11 cellular contexts compared by ENCODE assay signal in the genomic region with DNA sequence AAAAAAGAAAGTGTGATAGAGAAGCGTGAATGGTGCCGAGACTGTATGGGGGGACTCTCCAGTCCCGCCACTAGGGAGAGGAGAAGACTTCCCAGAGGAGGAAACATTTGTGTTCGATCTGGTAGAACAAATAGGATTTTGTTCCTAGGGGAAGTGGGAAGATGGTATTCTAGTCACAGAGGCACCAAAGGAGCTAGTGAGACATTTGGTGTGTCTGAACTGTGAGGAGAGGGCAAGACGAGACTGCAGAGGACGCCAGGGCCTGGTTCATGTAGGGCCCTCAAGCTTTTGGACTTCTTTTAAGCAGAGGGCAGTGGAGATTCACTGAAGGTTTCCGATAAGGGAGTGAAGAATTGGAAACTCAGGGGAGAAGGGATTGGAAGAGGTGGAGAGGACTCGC. TPM values are rescaled to one million over a fixed set of nuclear protein-coding genes. Genes with fewer than 3 reads are reported as not detected.
DNase-seq lines count a peak whose midpoint lies in the region; ATAC-seq and TF ChIP-seq lines count a peak whose summit lies in the region.
"Had no signal": no experiment of that assay in that cellular context is flagged by ENCODE, and none has a peak within 500 bp of the region (broad histone marks: within the 10 kb centered on the region; RNA-seq: fewer than 3 reads in every experiment).

No MANE protein-coding gene starts in this region.

- H3K79me2 ChIP-seq in mammary epithelial cell (ENCODE audit: insufficient read depth, low read length) = peaks cover 4% of the 10 kb centered on the region
- H3K79me2 ChIP-seq in OCI-LY7 (ENCODE audit: insufficient read depth, low read depth, low read length) = no peaks in the 10 kb centered on the region

- ATAC-seq in naive thymus-derived CD4-positive, alpha-beta T cell = no peak
- no peak for ATAC-seq in upper lobe of left lung (ENCODE audit: low FRiP score in 2 of 2)
- ATAC-seq: foreskin keratinocyte had no signal

- H3K9me3 Mint-ChIP-seq in MCF 10A (ENCODE audit: unreplicated experiment) = no peaks in the 10 kb centered on the region
- H3K9me3 Mint-ChIP-seq in naive thymus-derived CD4-positive, alpha-beta T cell = peaks cover 0 to 8% (median 0%) of the 10 kb centered on the region in 11 donors

- TF ChIP-seq EP300 in upper lobe of left lung (IDR thresholded peaks at IDR 0.05) = no peak

- H3K36me3 ChIP-seq in mammary epithelial cell (ENCODE audit: insufficient read depth, low read length) (peaks cover 7% of the 10 kb centered on the region), breast epithelium (no peaks in the 10 kb centered on the region), upper lobe of left lung (peaks cover 0 to 11% (median 5%) of the 10 kb centered on the region in 4 donors), OCI-LY7 (ENCODE audit: insufficient read depth, low read length) (peaks cover 9% of the 10 kb centered on the region)
- peaks cover 0 to 7% (median 0%) of the 10 kb centered on the region in 3 experiments for H3K36me3 ChIP-seq in naive thymus-derived CD4-positive, alpha-beta T cell (ENCODE audit: control insufficient read depth in 2 of 3, insufficient read depth in 3 of 3, low read length in 3 of 3)

- H3K27me3 Mint-ChIP-seq in MCF 10A (ENCODE audit: insufficient read depth, unreplicated experiment) = no peaks in the 10 kb centered on the region
- H3K27me3 Mint-ChIP-seq in naive thymus-derived CD4-positive, alpha-beta T cell = peaks cover 0 to 3% (median 0%) of the 10 kb centered on the region in 5 donors

- WGBS in mammary epithelial cell (ENCODE audit: low coverage, missing lambda C conversion rate) = 94% methylated on average over 8 of the region's 8 CpGs
- 79 to 81% methylated on average over 8 of the region's 8 CpGs for WGBS in upper lobe of left lung, 2 donors

- H2AFZ ChIP-seq in mammary epithelial cell (ENCODE audit: low read depth, low read length) (no peak overlapping the region), OCI-LY7 (ENCODE audit: low read length) (no peak overlapping the region)

- no peaks in the 10 kb centered on the region for H4K20me1 ChIP-seq in mammary epithelial cell (ENCODE audit: insufficient read depth, low read length)
- no peaks in the 10 kb centered on the region for H4K20me1 ChIP-seq in OCI-LY7 (ENCODE audit: insufficient read depth, low read length)

- TF ChIP-seq CTCF in MCF 10A (IDR thresholded peaks at IDR 0.05; ENCODE audit: unreplicated experiment) (no peak), mammary epithelial cell (conservative IDR thresholded peaks at IDR 0.05 in 1 of 2, IDR thresholded peaks at IDR 0.05 in 1 of 2; ENCODE audit: extremely low read depth in 1 of 2, insufficient read depth in 1 of 2, low read depth in 1 of 2, low read length in 2 of 2) (no peak), breast epithelium (IDR thresholded peaks at IDR 0.05) (no peak), upper lobe of left lung (IDR thresholded peaks at IDR 0.05) (no peak), OCI-LY7 (conservative IDR thresholded peaks at IDR 0.05; ENCODE audit: low read length) (no peak)

- no peak for DNase-seq in MCF 10A (ENCODE audit: unreplicated experiment)
- DNase-seq in mammary epithelial cell = no peak
- DNase-seq in breast epithelium (ENCODE audit: low spot score in 2 of 2) = peak in 1 of 2 donors; percentile 7
- DNase-seq in naive thymus-derived CD4-positive, alpha-beta T cell = no peak
- DNase-seq in upper lobe of left lung = no peak
- no peak for DNase-seq in HEK293T (ENCODE audit: extremely low spot score)
- no peak for DNase-seq in OCI-LY7 (ENCODE audit: low spot score)
- DNase-seq in NOMO-1 treated with DMSO at 0.1 percent for 48 hours (lab: John Stamatoyannopoulos, UW; ENCODE audit: unreplicated experiment) = no peak
- DNase-seq: foreskin keratinocyte, KBM-7 had no signal

- H3K4me3 ChIP-seq in mammary epithelial cell (replicated peaks in 1 of 3; ENCODE audit: insufficient read depth in 1 of 3, low read depth in 2 of 3, low read length in 3 of 3) (no peak overlapping the region), breast epithelium (no peak overlapping the region), upper lobe of left lung (no peak overlapping the region), OCI-LY7 (ENCODE audit: low read depth, low read length, poor library complexity, severe bottlenecking) (no peak overlapping the region)
- no peak overlapping the region for H3K4me3 ChIP-seq in naive thymus-derived CD4-positive, alpha-beta T cell (ENCODE audit: low read length)

- peaks cover 51% of the 10 kb centered on the region for H3K4me1 Mint-ChIP-seq in MCF 10A (ENCODE audit: insufficient read depth, unreplicated experiment)
- peaks cover 59 to 84% (median 70%) of the 10 kb centered on the region in 7 donors for H3K4me1 Mint-ChIP-seq in naive thymus-derived CD4-positive, alpha-beta T cell

- dilution Hi-C loops in mammary epithelial cell (cut with HindIII; ENCODE audit: low sequenced_read_pairs) = no loop called here

- in situ Hi-C loops in mammary epithelial cell (cut with MboI; ENCODE audit: low sequenced_read_pairs in 2 of 2) = no loop called here

- POLR2A ChIA-PET in MCF 10A (lab: Yijun Ruan, JAX) (interaction anchor here (0.7 to 2.2 kb wide), 2 partner anchors 8 to 11 kb away, joined by 3 to 7 read pairs; a partner anchor contains a TSS), HEK293T (lab: Yijun Ruan, JAX) (interaction anchor here (7.5 kb wide), 1 partner anchor 9 kb away, joined by 137 read pairs; no protein-coding TSS in a partner anchor), OCI-LY7 (lab: Charles Lee) (interaction anchor here (0.7 to 4.2 kb wide), 4 partner anchors 8 to 130 kb away, joined by 3 to 54 read pairs (median 18); a partner anchor contains a TSS)
- POLR2A ChIA-PET in naive thymus-derived CD4-positive, alpha-beta T cell (lab: Charles Lee) = interaction anchor here (0.7 to 18.7 kb wide), 9 partner anchors 11 to 726 kb away, joined by 3 to 709 read pairs (median 4); a partner anchor contains a TSS

- no peaks in the 10 kb centered on the region for H3K27me3 ChIP-seq in mammary epithelial cell (ENCODE audit: insufficient read depth, low read length)
- no peaks in the 10 kb centered on the region for H3K27me3 ChIP-seq in breast epithelium
- no peaks in the 10 kb centered on the region for H3K27me3 ChIP-seq in naive thymus-derived CD4-positive, alpha-beta T cell (ENCODE audit: control insufficient read depth in 2 of 2, insufficient read depth in 2 of 2, low read length in 2 of 2)
- no peaks in the 10 kb centered on the region for H3K27me3 ChIP-seq in upper lobe of left lung
- H3K27me3 ChIP-seq: foreskin keratinocyte had no signal

- no peaks in the 10 kb centered on the region for H3K9me2 ChIP-seq in OCI-LY7 (ENCODE audit: insufficient read depth, low read length)

- intact Hi-C loops in MCF 10A (cut with micrococcal nuclease) (no loop called here), mammary epithelial cell (cut with micrococcal nuclease) (no loop called here), breast epithelium (cut with DNase I; ENCODE audit: low total_unique reads) (no loop called here), OCI-LY7 (cut with micrococcal nuclease; ENCODE audit: unreplicated experiment) (no loop called here)
- intact Hi-C loops in naive thymus-derived CD4-positive, alpha-beta T cell (cut with micrococcal nuclease) = no loop called here

- H3K4me2 ChIP-seq in mammary epithelial cell (ENCODE audit: insufficient read depth, low read depth, low read length) (no peak overlapping the region), OCI-LY7 (ENCODE audit: low read length) (no peak overlapping the region)

- no peak overlapping the region for H3K4me3 Mint-ChIP-seq in MCF 10A (ENCODE audit: unreplicated experiment)
- peak overlapping the region; percentile 44 to 90 (median 60) for H3K4me3 Mint-ChIP-seq in naive thymus-derived CD4-positive, alpha-beta T cell

- BruUV-seq in MCF 10A (replicated peaks; lab: Mats Ljungman, UMichigan) = no TSS peak
- BruUV-seq in mammary epithelial cell (replicated peaks; lab: Mats Ljungman, UMichigan) = no TSS peak
- no TSS peak for BruUV-seq in OCI-LY7 (replicated peaks; lab: Mats Ljungman, UMichigan)

- peaks cover 73% of the 10 kb centered on the region for H3K4me1 ChIP-seq in mammary epithelial cell (ENCODE audit: insufficient read depth, low read length)
- peaks cover 26 to 43% of the 10 kb centered on the region in 2 donors for H3K4me1 ChIP-seq in breast epithelium
- peaks cover 61 to 70% of the 10 kb centered on the region in 2 donors for H3K4me1 ChIP-seq in naive thymus-derived CD4-positive, alpha-beta T cell (ENCODE audit: control insufficient read depth in 2 of 2, insufficient read depth in 2 of 2, low read length in 2 of 2)
- H3K4me1 ChIP-seq in upper lobe of left lung = peaks cover 63 to 93% (median 76%) of the 10 kb centered on the region in 4 donors
- H3K4me1 ChIP-seq in OCI-LY7 (ENCODE audit: insufficient read depth, low read length, poor library complexity, severe bottlenecking) = peaks cover 48% of the 10 kb centered on the region

- H3K9me3 ChIP-seq in mammary epithelial cell (replicated peaks; ENCODE audit: insufficient read depth, low read length) (no peaks in the 10 kb centered on the region), breast epithelium (no peaks in the 10 kb centered on the region), upper lobe of left lung (no peaks in the 10 kb centered on the region), OCI-LY7 (ENCODE audit: low read length) (no peaks in the 10 kb centered on the region)
- H3K9me3 ChIP-seq in naive thymus-derived CD4-positive, alpha-beta T cell (ENCODE audit: control insufficient read depth in 2 of 3, low read length in 3 of 3) = no peaks in the 10 kb centered on the region

- H3K36me3 Mint-ChIP-seq in MCF 10A (ENCODE audit: insufficient read depth, unreplicated experiment) = peaks cover 68% of the 10 kb centered on the region
- peaks cover 0 to 34% (median 5%) of the 10 kb centered on the region in 5 donors for H3K36me3 Mint-ChIP-seq in naive thymus-derived CD4-positive, alpha-beta T cell

- H3K9ac ChIP-seq in mammary epithelial cell (ENCODE audit: insufficient read depth, low read length) = no peak overlapping the region

- TF ChIP-seq POLR2A in breast epithelium (IDR thresholded peaks at IDR 0.05) = no peak
- no peak for TF ChIP-seq POLR2A in upper lobe of left lung (IDR thresholded peaks at IDR 0.05)

- CTCF ChIA-PET in MCF 10A (lab: Yijun Ruan, JAX) = interaction anchor here (0.7 kb wide), 1 partner anchor 13 kb away, joined by 3 read pairs; no protein-coding TSS in a partner anchor
- CTCF ChIA-PET in mammary epithelial cell (lab: Charles Lee; ENCODE audit: low non-redundant PET) = no interaction called here
- CTCF ChIA-PET in naive thymus-derived CD4-positive, alpha-beta T cell (lab: Charles Lee) = interaction anchor here (0.9 to 1.3 kb wide), 2 partner anchors 26 to 82 kb away, joined by 3 read pairs; no protein-coding TSS in a partner anchor
- CTCF ChIA-PET in HEK293T (lab: Yijun Ruan, JAX) = no interaction called here
- CTCF ChIA-PET in OCI-LY7 (lab: Charles Lee; ENCODE audit: unreplicated experiment) = no interaction called here

- H3K27ac ChIP-seq in mammary epithelial cell (ENCODE audit: insufficient read depth, low read depth, low read length) = no peak overlapping the region
- peak overlapping the region; percentile 100 for H3K27ac ChIP-seq in breast epithelium
- H3K27ac ChIP-seq in naive thymus-derived CD4-positive, alpha-beta T cell (ENCODE audit: low read depth, low read length) = peak overlapping the region; percentile 91
- peak overlapping the region; percentile 93 to 99 (median 98) for H3K27ac ChIP-seq in upper lobe of left lung
- no peak overlapping the region for H3K27ac ChIP-seq in OCI-LY7 (ENCODE audit: low read depth, low read length, poor library complexity, severe bottlenecking)
- H3K27ac ChIP-seq: foreskin keratinocyte had no signal

- H3K27ac Mint-ChIP-seq in MCF 10A (ENCODE audit: low read depth, unreplicated experiment) = peak overlapping the region; percentile 7
- peak overlapping the region; percentile 98 to 100 (median 99) for H3K27ac Mint-ChIP-seq in naive thymus-derived CD4-positive, alpha-beta T cell

RNA-seq across cellular contexts. Expression of a gene that starts 2.9 kb away (rescaled TPM):
- 11.7 and 15.5 TPM in 2 replicates for total RNA-seq in MCF 10A (2022)
- total RNA-seq in mammary epithelial cell = 10 to 100 TPM in 1 of 2 donors, 1 to 10 TPM in 1; 2.3 to 27.3 TPM
- 4.6 TPM for polyA plus RNA-seq in mammary epithelial cell
- polyA minus RNA-seq in mammary epithelial cell = 22.7 TPM
- total RNA-seq in breast epithelium = 1 to 10 TPM; 3.8 to 7.0 (median 6.9) TPM
- 10 to 100 TPM; 11.2 to 47.2 (median 13.5) TPM for total RNA-seq in naive thymus-derived CD4-positive, alpha-beta T cell
- under 1 TPM; 0.07 to 0.28 TPM for polyA plus RNA-seq in naive thymus-derived CD4-positive, alpha-beta T cell
- total RNA-seq in upper lobe of left lung = 10 to 100 TPM in 4 of 6 donors, 1 to 10 TPM in 2; 5.1 to 63.9 (median 17.8) TPM
- 0.21 and 0.44 TPM in 2 replicates for total RNA-seq in OCI-LY7 (2014; rRNA removed; shearing (Covaris generic))
- 2.0 and 2.7 TPM in 2 replicates for total RNA-seq in OCI-LY7 (2022)

RNA-seq across cellular contexts. Expression of a gene that starts 4.1 kb away (rescaled TPM):
- total RNA-seq in MCF 10A (2022) = not detected in 2 replicates
- total RNA-seq in mammary epithelial cell = not detected
- not detected for polyA plus RNA-seq in mammary epithelial cell
- not detected for polyA minus RNA-seq in mammary epithelial cell
- total RNA-seq in breast epithelium = 1 to 10 TPM in 2 of 3 donors, under 1 TPM in 1; 0.80 to 2.0 (median 1.3) TPM
- 1 to 10 TPM in 2 of 5 experiments, under 1 TPM in 3; 0.31 to 9.7 (median 0.87) TPM for total RNA-seq in naive thymus-derived CD4-positive, alpha-beta T cell
- under 1 TPM in 1 of 2 donors, not detected in 1; 0.47 TPM for polyA plus RNA-seq in naive thymus-derived CD4-positive, alpha-beta T cell
- 10 to 100 TPM in 4 of 6 donors, 1 to 10 TPM in 2; 1.2 to 38.8 (median 10.9) TPM for total RNA-seq in upper lobe of left lung
- 1.5 TPM in 1 of 2 replicates, not detected in the other for total RNA-seq in OCI-LY7 (2014; rRNA removed; shearing (Covaris generic))
- total RNA-seq in OCI-LY7 (2022) = not detected in 2 replicates
- total RNA-seq: foreskin keratinocyte had no signal

RNA-seq across cellular contexts. Expression of a gene that starts 11.1 kb away (rescaled TPM):
- total RNA-seq in MCF 10A (2022) (47.2 and 68.0 TPM in 2 replicates), mammary epithelial cell (100 to 1,000 TPM in 1 of 2 donors, 10 to 100 TPM in 1; 53.5 to 101 TPM), breast epithelium (10 to 100 TPM; 13.6 to 29.0 (median 21.6) TPM), upper lobe of left lung (10 to 100 TPM; 24.9 to 72.4 (median 49.6) TPM), OCI-LY7 (2022) (8.8 and 10.8 TPM in 2 replicates)
- 54.6 TPM for polyA plus RNA-seq in mammary epithelial cell
- polyA minus RNA-seq in mammary epithelial cell = 73.4 TPM
- total RNA-seq in naive thymus-derived CD4-positive, alpha-beta T cell = 100 to 1,000 TPM in 4 of 5 experiments, 10 to 100 TPM in 1; 92.8 to 456 (median 142) TPM
- polyA plus RNA-seq in naive thymus-derived CD4-positive, alpha-beta T cell = 10 to 100 TPM; 30.5 to 59.1 TPM
- total RNA-seq in OCI-LY7 (2014; rRNA removed; shearing (Covaris generic)) = 8.3 and 10.1 TPM in 2 replicates

RNA-seq across cellular contexts. Expression of a gene that starts 23.3 kb away (rescaled TPM):
- total RNA-seq in MCF 10A (2022) = 0.35 and 0.49 TPM in 2 replicates
- total RNA-seq in mammary epithelial cell = under 1 TPM; 0.33 to 0.52 TPM
- polyA plus RNA-seq in mammary epithelial cell = 0.39 TPM
- not detected for polyA minus RNA-seq in mammary epithelial cell
- under 1 TPM in 2 of 3 donors, not detected in 1; 0.15 to 0.66 TPM for total RNA-seq in breast epithelium
- total RNA-seq in naive thymus-derived CD4-positive, alpha-beta T cell = 1 to 10 TPM in 2 of 5 experiments, under 1 TPM in 3; 0.77 to 1.4 (median 0.96) TPM
- under 1 TPM in 1 of 2 donors, not detected in 1; 0.72 TPM for polyA plus RNA-seq in naive thymus-derived CD4-positive, alpha-beta T cell
- 1 to 10 TPM in 3 of 6 donors, under 1 TPM in 3; 0.30 to 9.1 (median 0.81) TPM for total RNA-seq in upper lobe of left lung
- total RNA-seq in OCI-LY7 (2014; rRNA removed; shearing (Covaris generic)) = 0.44 and 0.93 TPM in 2 replicates
- total RNA-seq in OCI-LY7 (2022) = 3.1 and 3.3 TPM in 2 replicates
- total RNA-seq: foreskin keratinocyte, RPMI7951 had no signal

RNA-seq across cellular contexts. Expression of a gene that starts 31.8 kb away (rescaled TPM):
- total RNA-seq in MCF 10A (2022) = 0.56 and 0.79 TPM in 2 replicates
- under 1 TPM; under 0.01 to 0.33 TPM for total RNA-seq in mammary epithelial cell
- 0.03 TPM for polyA plus RNA-seq in mammary epithelial cell
- polyA minus RNA-seq in mammary epithelial cell = not detected
- total RNA-seq in breast epithelium = 1 to 10 TPM in 2 of 3 donors, under 1 TPM in 1; 0.32 to 2.2 (median 1.3) TPM
- 1 to 10 TPM; 1.3 to 2.8 (median 1.4) TPM for total RNA-seq in naive thymus-derived CD4-positive, alpha-beta T cell
- polyA plus RNA-seq in naive thymus-derived CD4-positive, alpha-beta T cell = under 1 TPM in 1 of 2 donors, not detected in 1; 0.06 TPM
- 1 to 10 TPM in 2 of 6 donors, under 1 TPM in 4; 0.30 to 1.4 (median 0.82) TPM for total RNA-seq in upper lobe of left lung
- total RNA-seq in OCI-LY7 (2014; rRNA removed; shearing (Covaris generic)) = 0.39 and 0.60 TPM in 2 replicates
- 0.68 and 1.0 TPM in 2 replicates for total RNA-seq in OCI-LY7 (2022)

Comparison
In these comparisons a context has a peak if more than half of its experiments do, and no peak if none do; other contexts are left out.
1. H3K27ac ChIP-seq: peak in breast epithelium (2 of 2), naive thymus-derived CD4-positive, alpha-beta T cell (single experiment) and upper lobe of left lung (4 of 4); none in mammary epithelial cell (single experiment) and OCI-LY7 (single experiment).
2. CTCF ChIA-PET loops: an anchor here in MCF 10A (0.7 kb wide) and naive thymus-derived CD4-positive, alpha-beta T cell (0.9 to 1.3 kb wide); none called in mammary epithelial cell, HEK293T and OCI-LY7.